ENCODE assay signal across 21 cellular contexts in genomic region chr9:134392900-134393299, GRCh38.
DNase-seq lines count a peak whose midpoint lies in the region; ATAC-seq and TF ChIP-seq lines count a peak whose summit lies in the region.
"Had no signal": no experiment of that assay in that cellular context is flagged by ENCODE, and none has a peak within 500 bp of the region (broad histone marks: within the 10 kb centered on the region; RNA-seq: fewer than 3 reads in every experiment).

No MANE protein-coding gene starts in this region.

- H3K4me3 Mint-ChIP-seq in CD8-positive, alpha-beta T cell = no peak overlapping the region
- peak overlapping the region; percentile 50 for H3K4me3 Mint-ChIP-seq in activated naive CD8-positive, alpha-beta T cell treated with anti-CD3 and anti-CD28 coated beads, Interleukin-2, amount 50 U/mL, for 24 hours

- CTCF ChIA-PET in CD8-positive, alpha-beta T cell (lab: Charles Lee) = interaction anchor here (1.6 kb wide), 1 partner anchor 12 kb away, joined by 4 read pairs; no protein-coding TSS in a partner anchor

- TF ChIP-seq CTCF in CD8-positive, alpha-beta T cell (IDR thresholded peaks at IDR 0.05) = no peak
- no peak for TF ChIP-seq CTCF in neutrophil (IDR thresholded peaks at IDR 0.05)

- H3K27me3 Mint-ChIP-seq in CD8-positive, alpha-beta T cell (ENCODE audit: low read depth) = no peaks in the 10 kb centered on the region
- H3K27me3 Mint-ChIP-seq in activated naive CD8-positive, alpha-beta T cell treated with anti-CD3 and anti-CD28 coated beads, Interleukin-2, amount 50 U/mL, for 24 hours = peaks cover 17% of the 10 kb centered on the region

- H3K27me3 ChIP-seq in CD8-positive, alpha-beta T cell (ENCODE audit: insufficient read depth, low read length) = no peaks in the 10 kb centered on the region
- H3K27me3 ChIP-seq in neutrophil = no peaks in the 10 kb centered on the region
- H3K27me3 ChIP-seq: cardiac muscle cell, left lung, ovary had no signal

- no peaks in the 10 kb centered on the region for H3K36me3 Mint-ChIP-seq in CD8-positive, alpha-beta T cell
- H3K36me3 Mint-ChIP-seq in activated naive CD8-positive, alpha-beta T cell treated with anti-CD3 and anti-CD28 coated beads, Interleukin-2, amount 50 U/mL, for 24 hours (ENCODE audit: low read depth) = peaks cover 3% of the 10 kb centered on the region

- H3K4me1 Mint-ChIP-seq in CD8-positive, alpha-beta T cell (ENCODE audit: low read depth) = peaks cover 62% of the 10 kb centered on the region
- H3K4me1 Mint-ChIP-seq in activated naive CD8-positive, alpha-beta T cell treated with anti-CD3 and anti-CD28 coated beads, Interleukin-2, amount 50 U/mL, for 24 hours = peaks cover 83% of the 10 kb centered on the region

- H3K4me1 ChIP-seq in CD8-positive, alpha-beta T cell (ENCODE audit: insufficient read depth, low read length) = peaks cover 75% of the 10 kb centered on the region
- peaks cover 92 to 94% of the 10 kb centered on the region in 2 experiments for H3K4me1 ChIP-seq in neutrophil (ENCODE audit: control insufficient read depth in 1 of 2, insufficient read depth in 1 of 2, low read depth in 1 of 2, low read length in 1 of 2)

- intact Hi-C loops in CD8-positive, alpha-beta T cell (cut with DNase I, micrococcal nuclease) = loop anchor here (5.0 to 10.0 kb wide), 3 partner anchors 49 to 68 kb away; partner anchors contain the start of gene RXRA (in 2 of the 2)

- DNase-seq in CD8-positive, alpha-beta T cell = no peak
- no peak for DNase-seq in activated naive CD8-positive, alpha-beta T cell treated with anti-CD3 and anti-CD28 coated beads, Interleukin-2, amount 50 U/mL, for 24 hours
- DNase-seq in anterior cingulate cortex (lab: John Stamatoyannopoulos, UW) (no peak), NCI-H2029 treated with DMSO at 0.1 percent for 48 hours (lab: John Stamatoyannopoulos, UW) (no peak)
- no peak for DNase-seq in stimulated activated CD4-positive, alpha-beta T cell treated with anti-CD3 and anti-CD28 coated beads, Interleukin-2, amount 100 ng/mL, for 24 hours
- DNase-seq: activated CD4-positive, alpha-beta T cell treated with anti-CD3 and anti-CD28 coated beads, Interleukin-2, amount 10 ng/mL, durations not matched to agents 24 days and 14 days; DMS 273 treated with DMSO at 0.1 percent for 48 hours; effector CD4-positive, alpha-beta T cell; GDM1; glutamatergic neuron; left lung; NCI-H1436; NCI-H748 treated with DMSO at 0.1 percent for 48 hours; ovary had no signal

- peak overlapping the region; percentile 98 for H3K27ac Mint-ChIP-seq in CD8-positive, alpha-beta T cell
- no peak overlapping the region for H3K27ac Mint-ChIP-seq in activated naive CD8-positive, alpha-beta T cell treated with anti-CD3 and anti-CD28 coated beads, Interleukin-2, amount 50 U/mL, for 24 hours

- POLR2A ChIA-PET in CD8-positive, alpha-beta T cell (lab: Charles Lee) = interaction anchor here (2.0 to 2.6 kb wide), 3 partner anchors 10 to 64 kb away, joined by 7 to 10 read pairs (median 9); no protein-coding TSS in a partner anchor

- no peaks in the 10 kb centered on the region for H3K9me3 ChIP-seq in CD8-positive, alpha-beta T cell (ENCODE audit: low read length)
- H3K9me3 ChIP-seq in KOPT-K1 (ENCODE audit: insufficient read depth, low read length, poor library complexity, severe bottlenecking) (no peaks in the 10 kb centered on the region), neutrophil (no peaks in the 10 kb centered on the region)
- H3K9me3 ChIP-seq: left lung, ovary had no signal

- H3K27ac ChIP-seq in CD8-positive, alpha-beta T cell (ENCODE audit: low read depth, low read length) = peak overlapping the region; percentile 36
- H3K27ac ChIP-seq in KOPT-K1 (ENCODE audit: low read depth, low read length, poor library complexity, severe bottlenecking) (peak overlapping the region; percentile 82), neutrophil (peak overlapping the region; percentile 100)
- H3K27ac ChIP-seq: cardiac muscle cell, ovary had no signal

- H3K9me3 Mint-ChIP-seq in CD8-positive, alpha-beta T cell = peaks cover 4% of the 10 kb centered on the region
- peaks cover 8% of the 10 kb centered on the region for H3K9me3 Mint-ChIP-seq in activated naive CD8-positive, alpha-beta T cell treated with anti-CD3 and anti-CD28 coated beads, Interleukin-2, amount 50 U/mL, for 24 hours

- H3K4me3 ChIP-seq in CD8-positive, alpha-beta T cell (ENCODE audit: low read depth, low read length) = no peak overlapping the region
- no peak overlapping the region for H3K4me3 ChIP-seq in neutrophil (ENCODE audit: low read depth in 1 of 2, low read length in 1 of 2)
- H3K4me3 ChIP-seq: cardiac muscle cell, left lung, ovary had no signal

- H3K36me3 ChIP-seq in CD8-positive, alpha-beta T cell (ENCODE audit: insufficient read depth, low read length) = no peaks in the 10 kb centered on the region
- H3K36me3 ChIP-seq in KOPT-K1 (ENCODE audit: insufficient read depth, low read length) = no peaks in the 10 kb centered on the region
- H3K36me3 ChIP-seq in neutrophil = peaks cover 12% of the 10 kb centered on the region
- H3K36me3 ChIP-seq: cardiac muscle cell, left lung, ovary had no signal

- ATAC-seq in CD8-positive, alpha-beta T cell = no peak
- no peak for ATAC-seq in activated naive CD8-positive, alpha-beta T cell treated with anti-CD3 and anti-CD28 coated beads, Interleukin-2, amount 50 U/mL, for 24 hours
- no peak for ATAC-seq in GM18517 (IDR thresholded peaks at IDR 0.05; ENCODE audit: unreplicated experiment)
- ATAC-seq: left lung, Panc1, sciatic nerve, SK-N-SH treated with all-trans-retinoic acid at 6 μM for 48 hours had no signal

Comparison
In these comparisons a context has a peak if more than half of its experiments do, and no peak if none do; other contexts are left out.
1. H3K27ac ChIP-seq: peak in every context shown above with its lines; median percentile 100 in neutrophil; 82 in KOPT-K1; 36 in CD8-positive, alpha-beta T cell.